8 cellular contexts compared by ENCODE assay signal in genomic region chr3:63960048-63960711, GRCh38. TPM values are rescaled to one million over a fixed set of nuclear protein-coding genes. Genes with fewer than 3 reads are reported as not detected.
DNase-seq lines count a peak whose midpoint lies in the region; ATAC-seq and TF ChIP-seq lines count a peak whose summit lies in the region.

No MANE protein-coding gene starts in this region.

- H3K14ac ChIP-seq in IMR-90 (replicated peaks; ENCODE audit: low read depth, low read length), result no peak overlapping the region

- H3K9me3 ChIP-seq in IMR-90 (ENCODE audit: control insufficient read depth, insufficient read depth, low read length), result no peaks in the 10 kb centered on the region
- H3K9me3 ChIP-seq in adrenal gland (replicated peaks in 1 of 3), result no peaks in the 10 kb centered on the region
- H3K9me3 ChIP-seq in right cardiac atrium (ENCODE audit: control insufficient read depth, low read length), result no peaks in the 10 kb centered on the region
- H3K9me3 ChIP-seq in stomach smooth muscle (ENCODE audit: control insufficient read depth in 2 of 2, low read length in 2 of 2), result no peaks in the 10 kb centered on the region

- peak overlapping the region; percentile 68 for H2AFZ ChIP-seq in IMR-90 (replicated peaks; ENCODE audit: low read length, poor library complexity)

- peaks cover 2% of the 10 kb centered on the region; the same call in 1 of the 2 replicates for H3K9me1 ChIP-seq in IMR-90 (ENCODE audit: insufficient read depth, low read length)

- H3K23ac ChIP-seq in IMR-90 (ENCODE audit: low read depth, low read length), result no peak overlapping the region

- no peak overlapping the region for H2AK9ac ChIP-seq in IMR-90 (replicated peaks; ENCODE audit: low read depth, low read length, poor library complexity)

- in situ Hi-C loops in IMR-90 (cut with MboI; ENCODE audit: low sequenced_read_pairs), result no loop called here

- H3K4me1 ChIP-seq in IMR-90 (ENCODE audit: control insufficient read depth, insufficient read depth, low read length), result peaks cover 3% of the 10 kb centered on the region
- peaks cover 0 to 34% of the 10 kb centered on the region in 2 donors for H3K4me1 ChIP-seq in adrenal gland (replicated peaks in 1 of 2)
- H3K4me1 ChIP-seq in right cardiac atrium (ENCODE audit: control insufficient read depth, insufficient read depth, low read length), result peaks cover 8% of the 10 kb centered on the region
- H3K4me1 ChIP-seq in stomach smooth muscle (ENCODE audit: control insufficient read depth, insufficient read depth, low read length), result peaks cover 20% of the 10 kb centered on the region

- peak overlapping the region; percentile 13; the same call in 1 of the 2 replicates for H2BK20ac ChIP-seq in IMR-90 (ENCODE audit: low read depth, low read length)

- H3K18ac ChIP-seq in IMR-90 (ENCODE audit: low read depth, low read length), result no peak overlapping the region

- POLR2A ChIA-PET in IMR-90 (lab: Charles Lee; ENCODE audit: unreplicated experiment), result no interaction called here

- 0 out of 2 replicates have a peak overlapping the region, but pooled peaks have one; percentile 18 for H2AK5ac ChIP-seq in IMR-90 (ENCODE audit: low read depth, low read length)

- intact Hi-C loops in IMR-90 (cut with micrococcal nuclease) (loop anchor here (5.0 kb wide), 1 partner anchor 48 kb away; the partner anchor contains the start of gene SCAANT1), adrenal gland (cut with DNase I) (no loop called here), right cardiac atrium (cut with DNase I) (no loop called here)

- H3K36me3 ChIP-seq in IMR-90 (ENCODE audit: control insufficient read depth, insufficient read depth, low read length) (peaks cover 5% of the 10 kb centered on the region), adrenal gland (replicated peaks in 1 of 2) (no peaks in the 10 kb centered on the region), stomach smooth muscle (ENCODE audit: control insufficient read depth in 2 of 2, insufficient read depth in 2 of 2, low read length in 2 of 2) (no peaks in the 10 kb centered on the region)

- peak overlapping the region; percentile 42; the same call in 1 of the 2 replicates for H3K4ac ChIP-seq in IMR-90 (ENCODE audit: low read depth, low read length)

- H4K91ac ChIP-seq in IMR-90 (ENCODE audit: insufficient read depth, low read depth, low read length), result no peak overlapping the region

- dilution Hi-C loops in IMR-90 (cut with HindIII; ENCODE audit: low sequenced_read_pairs, unreplicated experiment), result no loop called here

- H2BK5ac ChIP-seq in IMR-90 (ENCODE audit: low read depth, low read length, poor library complexity, severe bottlenecking), result peak overlapping the region; percentile 61

- 68% methylated on average over 5 of the region's 6 CpGs; no CpG with 5 or more reads in 1 of the 2 experiments for WGBS in IMR-90 (ENCODE audit: extremely low coverage in 2 of 2, insufficient read length in 1 of 2), 2 experiments
- 26 to 37% (median 31%) methylated on average over 6 of the region's 6 CpGs for WGBS in adrenal gland, 4 donors
- 31% methylated on average over 6 of the region's 6 CpGs for WGBS in right cardiac atrium

- peak; percentile 76 for ATAC-seq in IMR-90 (ENCODE audit: low read depth)
- ATAC-seq in right cardiac atrium, result peak; percentile 69 to 80

- CTCF ChIA-PET in IMR-90 (lab: Yijun Ruan, JAX), result interaction anchor here (1.0 kb wide), 1 partner anchor 12 kb away, joined by 3 read pairs; no protein-coding TSS in a partner anchor

- no peak for TF ChIP-seq POLR2A in IMR-90 (IDR thresholded peaks at IDR 0.05; ENCODE audit: low read depth, low read length)
- no peak for TF ChIP-seq POLR2A in adrenal gland (IDR thresholded peaks at IDR 0.05)

- H4K5ac ChIP-seq in IMR-90 (ENCODE audit: low read depth, low read length), result no peak overlapping the region

- H4K8ac ChIP-seq in IMR-90 (ENCODE audit: low read depth in 2 of 2, low read length in 2 of 2), result peak overlapping the region; percentile 25 to 71; a peak in 1 of 4 replicates

- no peak overlapping the region for H3K4me3 ChIP-seq in IMR-90 (ENCODE audit: insufficient read depth, low read depth, low read length)
- peak overlapping the region in 2 of 4 donors; percentile 8 to 40 for H3K4me3 ChIP-seq in adrenal gland
- H3K4me3 ChIP-seq in right cardiac atrium (ENCODE audit: low read length), result peak overlapping the region; percentile 5
- H3K4me3 ChIP-seq in stomach smooth muscle (ENCODE audit: low read length in 2 of 2), result peak overlapping the region; percentile 68 to 69

- H3K27ac ChIP-seq in IMR-90 (ENCODE audit: insufficient read depth, low read length) (0 out of 2 replicates have a peak overlapping the region, but pooled peaks have one; percentile 7), adrenal gland (peak overlapping the region in 4 of 5 donors; percentile 9 to 52 (median 49)), right cardiac atrium (ENCODE audit: low read length) (no peak overlapping the region), stomach smooth muscle (ENCODE audit: low read length) (peak overlapping the region; percentile 66)

- peak overlapping the region; percentile 48 for H3K4me2 ChIP-seq in IMR-90 (ENCODE audit: low read depth, low read length)

- peak; percentile 36; the same call in 1 of the 2 replicates for TF ChIP-seq RAD21 in IMR-90 (IDR thresholded peaks at IDR 0.05; ENCODE audit: low read length)

- H2BK120ac ChIP-seq in IMR-90 (ENCODE audit: low read depth, low read length), result peak overlapping the region; percentile 28; the same call in 1 of the 2 replicates

- 0 out of 2 replicates have a peak, but pooled peaks have one; percentile 22 for TF ChIP-seq CTCF in IMR-90 (conservative IDR thresholded peaks at IDR 0.05; ENCODE audit: low read depth, low read length)
- no peak for TF ChIP-seq CTCF in adrenal gland (IDR thresholded peaks at IDR 0.05)

- H2BK15ac ChIP-seq in IMR-90 (ENCODE audit: low read depth, low read length), result peak overlapping the region; percentile 45; the same call in 1 of the 3 replicates

- H3K56ac ChIP-seq in IMR-90 (ENCODE audit: extremely low read depth, insufficient read depth, low read length), result peak overlapping the region; percentile 39; the same call in 1 of the 2 replicates

- BruUV-seq in IMR-90 (replicated peaks; lab: Mats Ljungman, UMichigan), result no TSS peak

- peaks cover 11% of the 10 kb centered on the region; the same call in 1 of the 2 replicates for H4K20me1 ChIP-seq in IMR-90 (ENCODE audit: insufficient read depth, low read length)

- peaks cover 31 to 49% of the 10 kb centered on the region in 2 experiments for H3K79me1 ChIP-seq in IMR-90 (ENCODE audit: low read depth in 1 of 2, low read length in 2 of 2)

- H3K9ac ChIP-seq in IMR-90 (ENCODE audit: low read depth, low read length) (no peak overlapping the region; the same call in 1 of the 2 replicates), stomach smooth muscle (ENCODE audit: low read length in 2 of 2) (peak overlapping the region; percentile 21 to 45)

- H3K27me3 ChIP-seq in IMR-90 (ENCODE audit: control insufficient read depth, insufficient read depth, low read length) (no peaks in the 10 kb centered on the region), adrenal gland (no peaks in the 10 kb centered on the region), right cardiac atrium (ENCODE audit: control insufficient read depth, insufficient read depth) (no peaks in the 10 kb centered on the region), stomach smooth muscle (ENCODE audit: control insufficient read depth in 1 of 2, insufficient read depth in 2 of 2, low read length in 2 of 2) (no peaks in the 10 kb centered on the region)

- DNase-seq in EH (ENCODE audit: low read depth), result peak; percentile 77
- DNase-seq in IMR-90, result peak; percentile 84
- peak in 6 of 7 donors; percentile 35 to 56 (median 43) for DNase-seq in adrenal gland
- DNase-seq in right cardiac atrium, result peak; percentile 37 to 62 (median 51)
- DNase-seq in NCI-H1105 treated with DMSO at 0.1 percent for 48 hours (lab: John Stamatoyannopoulos, UW), result no peak
- no peak for DNase-seq in inferior parietal cortex (ENCODE audit: extremely low spot score)
- DNase-seq in activated CD4-positive, alpha-beta T cell treated with anti-CD3 and anti-CD28 coated beads, Interleukin-2, amount 50 U/mL, for 4 hours, result no peak

TF ChIP-seq in IMR-90, 13 proteins besides CTCF, POLR2A, EP300 and RAD21:
- TF ChIP-seq CHD1 (IDR thresholded peaks at IDR 0.05; ENCODE audit: low read depth, low read length) (no peak), RCOR1 (IDR thresholded peaks at IDR 0.05; ENCODE audit: insufficient replicate concordance, low read length) (no peak), FOS (IDR thresholded peaks at IDR 0.05; ENCODE audit: low read depth, low read length) (peak; percentile 43; the same call in 1 of the 2 replicates), MXI1 (IDR thresholded peaks at IDR 0.05; ENCODE audit: borderline replicate concordance, low read depth, low read length) (no peak), RFX5 (IDR thresholded peaks at IDR 0.05; ENCODE audit: low read depth, low read length) (no peak)
- TF ChIP-seq, protein P1, sequence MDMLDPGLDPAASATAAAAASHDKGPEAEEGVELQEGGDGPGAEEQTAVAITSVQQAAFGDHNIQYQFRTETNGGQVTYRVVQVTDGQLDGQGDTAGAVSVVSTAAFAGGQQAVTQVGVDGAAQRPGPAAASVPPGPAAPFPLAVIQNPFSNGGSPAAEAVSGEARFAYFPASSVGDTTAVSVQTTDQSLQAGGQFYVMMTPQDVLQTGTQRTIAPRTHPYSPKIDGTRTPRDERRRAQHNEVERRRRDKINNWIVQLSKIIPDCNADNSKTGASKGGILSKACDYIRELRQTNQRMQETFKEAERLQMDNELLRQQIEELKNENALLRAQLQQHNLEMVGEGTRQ (IDR thresholded peaks at IDR 0.05; ENCODE audit: low read depth, low read length), result peak; percentile 58

RNA-seq across cellular contexts. Expression of gene SCAANT1, which starts 48.0 kb away (rescaled TPM):
- total RNA-seq in IMR-90 (2012; rRNA removed) (not detected in 2 replicates), adrenal gland (not detected), right cardiac atrium (not detected)
- polyA plus RNA-seq in IMR-90 (2012; rRNA removed) (not detected in 2 replicates), adrenal gland (1 to 10 TPM in 1 of 3 donors, not detected in 2; 1.6 TPM), right cardiac atrium (not detected)
- not detected in 2 replicates for polyA plus RNA-seq in IMR-90 (2012; cell fraction: cytosol; rRNA removed)
- not detected in 2 replicates for polyA plus RNA-seq in IMR-90 (2012; cell fraction: nucleus; rRNA removed; ENCODE audit: low replicate concordance)

Comparison
In these comparisons a context has a peak if more than half of its experiments do, and no peak if none do; other contexts are left out.
1. DNase-seq: peak in EH (single experiment), IMR-90 (single experiment), adrenal gland (6 of 7) and right cardiac atrium (3 of 3); none in NCI-H1105 treated with DMSO at 0.1 percent for 48 hours (single experiment), inferior parietal cortex (single experiment) and activated CD4-positive, alpha-beta T cell treated with anti-CD3 and anti-CD28 coated beads, Interleukin-2, amount 50 U/mL, for 4 hours (0 of 2).